In the genomic region with DNA sequence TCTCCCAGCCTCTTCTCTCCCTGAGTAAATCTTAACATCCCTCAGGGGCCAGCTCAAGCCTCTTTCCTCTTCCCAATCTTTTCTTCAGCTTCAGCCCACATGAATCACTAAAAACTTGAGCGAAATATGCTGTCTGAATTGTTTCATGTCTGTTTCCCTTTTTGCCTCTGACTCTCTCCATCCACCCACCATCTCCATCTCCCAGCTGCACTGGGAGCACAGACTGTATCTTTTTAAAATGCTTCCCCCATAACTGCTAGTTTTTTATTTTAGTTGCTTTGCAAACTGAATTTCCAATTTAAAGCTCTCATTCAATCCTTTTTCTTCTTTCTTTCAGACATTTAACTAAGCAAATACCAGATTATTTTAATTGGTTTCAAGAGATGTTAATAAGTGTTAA, we compare ENCODE assay signal across 22 cellular contexts. TPM values are rescaled to one million over a fixed set of nuclear protein-coding genes. Genes with fewer than 3 reads are reported as not detected.
A peak's percentile ranks its signal among the peaks of the same experiment; 100 is the strongest.
DNase-seq lines count a peak whose midpoint lies in the region; ATAC-seq and FAIRE-seq lines count a peak whose summit lies in the region.
"Had no signal": no experiment of that assay in that cellular context is flagged by ENCODE, and none has a peak within 500 bp of the region (broad histone marks: within the 10 kb centered on the region; RNA-seq: fewer than 3 reads in every experiment).

No MANE protein-coding gene starts in this region.

- H3K36me3 Mint-ChIP-seq in CD4-positive, CD25-positive, alpha-beta regulatory T cell = peaks cover 4% of the 10 kb centered on the region
- no peaks in the 10 kb centered on the region for H3K36me3 Mint-ChIP-seq in stimulated activated memory B cell treated with anti-CD40 and anti-IgM and Interleukin-4, amounts not matched to agents 10 μg/mL and 1 μg/mL and 100 μg/mL, for 72 hours

- no peak overlapping the region for H3K18ac ChIP-seq in mesenchymal stem cell (ENCODE audit: low read depth in 1 of 2, low read length in 2 of 2)

- H2BK5ac ChIP-seq in mesenchymal stem cell (ENCODE audit: low read depth, low read length, poor library complexity, severe bottlenecking) = no peak overlapping the region

- H3K27ac Mint-ChIP-seq in CD4-positive, CD25-positive, alpha-beta regulatory T cell = peak overlapping the region in 1 of 3 donors; percentile 5
- H3K27ac Mint-ChIP-seq in stimulated activated memory B cell treated with anti-CD40 and anti-IgM and Interleukin-4, amounts not matched to agents 10 μg/mL and 1 μg/mL and 100 μg/mL, for 72 hours = peak overlapping the region; percentile 2

- H3K23ac ChIP-seq in mesenchymal stem cell (ENCODE audit: low read length in 2 of 2) = no peak overlapping the region

- FAIRE-seq in TTC549 (lab: Jason Lieb, UNC) = peak; percentile 28
- FAIRE-seq: A204.1, H54, RCC 7860 had no signal

- no peaks in the 10 kb centered on the region for H3K27me3 ChIP-seq in CD4-positive, CD25-positive, alpha-beta regulatory T cell (ENCODE audit: control insufficient read depth, insufficient read depth, low read length)
- H3K27me3 ChIP-seq in mesenchymal stem cell (ENCODE audit: control insufficient read depth in 1 of 2, insufficient read depth in 1 of 2, low read length in 2 of 2) = no peaks in the 10 kb centered on the region
- H3K27me3 ChIP-seq: BLaER1 treated with 17β-estradiol and CSF1 and Interleukin-3, amounts not matched to agents 10 nM and 100 nM; MG63 had no signal

- no peaks in the 10 kb centered on the region for H3K36me3 ChIP-seq in CD4-positive, CD25-positive, alpha-beta regulatory T cell (ENCODE audit: control insufficient read depth, insufficient read depth, low read length)
- H3K36me3 ChIP-seq in mesenchymal stem cell (ENCODE audit: control insufficient read depth in 1 of 2, insufficient read depth in 2 of 2, low read depth in 1 of 2, low read length in 2 of 2) = no peaks in the 10 kb centered on the region

- H3K4me1 ChIP-seq in CD4-positive, CD25-positive, alpha-beta regulatory T cell (ENCODE audit: control insufficient read depth, insufficient read depth, low read length, poor library complexity, severe bottlenecking) = peaks cover 12% of the 10 kb centered on the region
- H3K4me1 ChIP-seq in mesenchymal stem cell (ENCODE audit: control insufficient read depth, insufficient read depth, low read depth, low read length) = peaks cover 3% of the 10 kb centered on the region

- H3K9ac ChIP-seq in mesenchymal stem cell (ENCODE audit: low read length) = no peak overlapping the region

- H3K79me1 ChIP-seq in mesenchymal stem cell (replicated peaks; ENCODE audit: low read length, poor library complexity, severe bottlenecking) = no peaks in the 10 kb centered on the region

- no peak overlapping the region for H2AK5ac ChIP-seq in mesenchymal stem cell (ENCODE audit: low read length, severe bottlenecking)

- H3K4ac ChIP-seq in mesenchymal stem cell (ENCODE audit: low read depth in 1 of 2, low read length in 2 of 2) = no peak overlapping the region

- peaks cover 10% of the 10 kb centered on the region for H3K27me3 Mint-ChIP-seq in CD4-positive, CD25-positive, alpha-beta regulatory T cell
- H3K27me3 Mint-ChIP-seq in stimulated activated memory B cell treated with anti-CD40 and anti-IgM and Interleukin-4, amounts not matched to agents 10 μg/mL and 1 μg/mL and 100 μg/mL, for 72 hours = no peaks in the 10 kb centered on the region

- no peak overlapping the region for H2BK15ac ChIP-seq in mesenchymal stem cell (ENCODE audit: low read depth, poor library complexity, severe bottlenecking)

- no peak overlapping the region for H4K91ac ChIP-seq in mesenchymal stem cell (ENCODE audit: low read length)

- no peak overlapping the region for H2BK12ac ChIP-seq in mesenchymal stem cell (ENCODE audit: low read length in 2 of 2)

- peaks cover 4 to 23% (median 15%) of the 10 kb centered on the region in 4 donors for H3K4me1 Mint-ChIP-seq in CD4-positive, CD25-positive, alpha-beta regulatory T cell
- peaks cover 22% of the 10 kb centered on the region for H3K4me1 Mint-ChIP-seq in stimulated activated memory B cell treated with anti-CD40 and anti-IgM and Interleukin-4, amounts not matched to agents 10 μg/mL and 1 μg/mL and 100 μg/mL, for 72 hours

- no peak for ATAC-seq in CD4-positive, CD25-positive, alpha-beta regulatory T cell (ENCODE audit: low read depth in 2 of 2)
- no peak for ATAC-seq in stimulated activated memory B cell treated with anti-CD40 and anti-IgM and Interleukin-4, amounts not matched to agents 10 μg/mL and 1 μg/mL and 100 μg/mL, for 72 hours
- ATAC-seq in GM18519 (IDR thresholded peaks at IDR 0.05; ENCODE audit: low FRiP score, unreplicated experiment) (no peak), HG03565 (IDR thresholded peaks at IDR 0.05; ENCODE audit: unreplicated experiment) (no peak)

- H2BK120ac ChIP-seq in mesenchymal stem cell (ENCODE audit: low read depth, low read length) = no peak overlapping the region

- WGBS in mesenchymal stem cell = 82% methylated on average over 1 of the region's 1 CpG

- no peak for DNase-seq in CD4-positive, CD25-positive, alpha-beta regulatory T cell
- DNase-seq in head of caudate nucleus (peak in 25 of 42 donors; percentile 17 to 79 (median 42)), SW 1271 (lab: John Stamatoyannopoulos, UW) (no peak), mesenchymal stem cell (no peak)
- DNase-seq: DMS153, IMR-90, Karpas-422, MG63, NCI-H1105, NCI-H1694 treated with DMSO at 0.1 percent for 48 hours, NCI-H2107, NCI-H2227 treated with DMSO at 0.1 percent for 48 hours, NCI-H524, SHP77 had no signal

- no peaks in the 10 kb centered on the region for H3K9me3 ChIP-seq in CD4-positive, CD25-positive, alpha-beta regulatory T cell (ENCODE audit: control insufficient read depth in 2 of 2, low read length in 2 of 2)
- H3K9me3 ChIP-seq in mesenchymal stem cell (ENCODE audit: control insufficient read depth, low read length) = no peaks in the 10 kb centered on the region
- H3K9me3 ChIP-seq: MG63 had no signal

- H4K8ac ChIP-seq in mesenchymal stem cell (ENCODE audit: low read length) = no peak overlapping the region

- H3K9me3 Mint-ChIP-seq in CD4-positive, CD25-positive, alpha-beta regulatory T cell = no peaks in the 10 kb centered on the region
- H3K9me3 Mint-ChIP-seq in stimulated activated memory B cell treated with anti-CD40 and anti-IgM and Interleukin-4, amounts not matched to agents 10 μg/mL and 1 μg/mL and 100 μg/mL, for 72 hours = no peaks in the 10 kb centered on the region

- H3K4me3 ChIP-seq in CD4-positive, CD25-positive, alpha-beta regulatory T cell (ENCODE audit: low read depth, low read length) = no peak overlapping the region
- H3K4me3 ChIP-seq in mesenchymal stem cell (ENCODE audit: insufficient read depth in 1 of 2, low read depth in 1 of 2, low read length in 2 of 2) = no peak overlapping the region
- H3K4me3 ChIP-seq: BLaER1 treated with 17β-estradiol and CSF1 and Interleukin-3, amounts not matched to agents 10 nM and 100 nM; MG63 had no signal

- intact Hi-C loops in head of caudate nucleus (cut with DNase I) = loop anchor here (10.0 kb wide), 1 partner anchor 170 kb away; a partner anchor contains a TSS

- no peak overlapping the region for H3K14ac ChIP-seq in mesenchymal stem cell (ENCODE audit: low read length in 2 of 2)

- no peak overlapping the region for H3K4me2 ChIP-seq in mesenchymal stem cell (ENCODE audit: low read length, poor library complexity, severe bottlenecking)

- no peak overlapping the region for H3K27ac ChIP-seq in CD4-positive, CD25-positive, alpha-beta regulatory T cell (ENCODE audit: insufficient read depth, low read length, poor library complexity, severe bottlenecking)
- H3K27ac ChIP-seq in mesenchymal stem cell (ENCODE audit: low read length, poor library complexity, severe bottlenecking) = no peak overlapping the region

- peak overlapping the region in 3 of 4 donors; percentile 34 to 44 (median 41) for H3K4me3 Mint-ChIP-seq in CD4-positive, CD25-positive, alpha-beta regulatory T cell
- no peak overlapping the region for H3K4me3 Mint-ChIP-seq in stimulated activated memory B cell treated with anti-CD40 and anti-IgM and Interleukin-4, amounts not matched to agents 10 μg/mL and 1 μg/mL and 100 μg/mL, for 72 hours

- H2AFZ ChIP-seq in mesenchymal stem cell (ENCODE audit: low read depth, low read length) = no peak overlapping the region

RNA-seq across cellular contexts. Expression of a gene that starts 3.0 kb away (rescaled TPM):
- 77.0 TPM for total RNA-seq in CD4-positive, CD25-positive, alpha-beta regulatory T cell
- polyA plus RNA-seq in CD4-positive, CD25-positive, alpha-beta regulatory T cell = 10 to 100 TPM; 11.2 to 22.8 (median 13.9) TPM
- 14.6 TPM for polyA plus RNA-seq in mesenchymal stem cell (2013, experiment 1 of 2)
- polyA plus RNA-seq in mesenchymal stem cell (2013, experiment 2 of 2) = 16.2 TPM

Comparison
In these comparisons a context has a peak if more than half of its experiments do, and no peak if none do; other contexts are left out.
1. DNase-seq: peak in head of caudate nucleus (25 of 42); none in CD4-positive, CD25-positive, alpha-beta regulatory T cell (0 of 3), SW 1271 (0 of 2) and mesenchymal stem cell (single experiment).